Comparison of ENCODE assay signal across 13 cellular contexts in genomic region chr12:124147579-124147978, GRCh38.
DNase-seq lines count a peak whose midpoint lies in the region; ATAC-seq, FAIRE-seq and TF ChIP-seq lines count a peak whose summit lies in the region.
"Had no signal": no experiment of that assay in that cellular context is flagged by ENCODE, and none has a peak within 500 bp of the region (broad histone marks: within the 10 kb centered on the region; RNA-seq: fewer than 3 reads in every experiment).

No MANE protein-coding gene starts in this region.

- H3K4me3 Mint-ChIP-seq in WTC11 = no peak overlapping the region

- peaks cover 40% of the 10 kb centered on the region for H3K9me3 Mint-ChIP-seq in WTC11

- H3K9me3 ChIP-seq in MG63 = no peaks in the 10 kb centered on the region

- CTCF ChIA-PET in WTC11 (lab: Charles Lee) = interaction anchor here (0.9 to 1.5 kb wide), 3 partner anchors 12 to 94 kb away, joined by 3 to 7 read pairs (median 5); no protein-coding TSS in a partner anchor

- peak overlapping the region; percentile 97 for H3K27ac Mint-ChIP-seq in WTC11

- no peaks in the 10 kb centered on the region for H3K27me3 ChIP-seq in MG63
- H3K27me3 ChIP-seq: breast epithelium had no signal

- TF ChIP-seq POLR2A in GM12891 (IDR thresholded peaks at IDR 0.05; ENCODE audit: low read depth, low read length) = no peak

- POLR2A ChIA-PET in WTC11 (lab: Charles Lee) = interaction anchor here (0.6 kb wide), 1 partner anchor 64 kb away, joined by 3 read pairs; no protein-coding TSS in a partner anchor

- ATAC-seq in GM19455 (IDR thresholded peaks at IDR 0.05; ENCODE audit: unreplicated experiment) = peak; percentile 52
- ATAC-seq in HG03108 (IDR thresholded peaks at IDR 0.05; ENCODE audit: unreplicated experiment) = peak; percentile 90
- no peak for ATAC-seq in WTC11

- peaks cover 11% of the 10 kb centered on the region for H3K27me3 Mint-ChIP-seq in WTC11 (ENCODE audit: low read depth)

- no peak overlapping the region for H3K4me3 ChIP-seq in MG63
- H3K4me3 ChIP-seq: breast epithelium had no signal

- peak; percentile 27 for DNase-seq in GM10266 (ENCODE audit: extremely low spot score)
- DNase-seq in WTC11 (ENCODE audit: low spot score) = no peak
- no peak for DNase-seq in GM12891 (ENCODE audit: insufficient read length, low spot score)
- DNase-seq in MG63 = no peak
- DNase-seq in NCI-H2107 (lab: John Stamatoyannopoulos, UW) = no peak
- DNase-seq in AG20443 (ENCODE audit: low spot score) = no peak
- DNase-seq: activated gamma-delta T cell; NK-92 treated with Interleukin-12 subunit alpha and Interleukin-12 subunit beta, amount 100 ng/mL, for 24 hours; occipital lobe; stimulated activated CD8-positive, alpha-beta memory T cell treated with anti-CD3 and anti-CD28 coated beads, Interleukin-4, amount 100 ng/mL, for 48 hours had no signal

- H3K36me3 ChIP-seq in MG63 = no peaks in the 10 kb centered on the region
- H3K36me3 ChIP-seq: breast epithelium had no signal

- FAIRE-seq in GM12891 (lab: Jason Lieb, UNC) = no peak

- TF ChIP-seq CTCF in GM10266 (IDR thresholded peaks at IDR 0.05; ENCODE audit: control insufficient read depth, insufficient read depth, low read depth, missing control alignments) (no peak), WTC11 (IDR thresholded peaks at IDR 0.05) (no peak)

- peaks cover 68% of the 10 kb centered on the region for H3K4me1 Mint-ChIP-seq in WTC11

- peaks cover 41% of the 10 kb centered on the region for H3K36me3 Mint-ChIP-seq in WTC11

TF ChIP-seq in WTC11, 78 proteins besides CTCF, POLR2A, EP300 and RAD21:
- TF ChIP-seq USF1 (CRISPR knock-in tag; IDR thresholded peaks at IDR 0.05) = 0 out of 2 replicates have a peak, but pooled peaks have one; percentile 17
- TF ChIP-seq TEAD1 (CRISPR knock-in tag; IDR thresholded peaks at IDR 0.05) = peak; percentile 28; the same call in 1 of the 2 replicates
- no peak for TF ChIP-seq IRF2 (CRISPR knock-in tag; IDR thresholded peaks at IDR 0.05; ENCODE audit: borderline replicate concordance, low read depth)

TF ChIP-seq in GM12891, 5 proteins besides CTCF, POLR2A, EP300 and RAD21:
- no peak for TF ChIP-seq SPI1 (IDR thresholded peaks at IDR 0.05; ENCODE audit: low read depth, low read length)
- TF ChIP-seq POU2F2 (IDR thresholded peaks at IDR 0.05; ENCODE audit: low read depth, low read length) = no peak
- TF ChIP-seq POLR2AphosphoS5 (IDR thresholded peaks at IDR 0.05; ENCODE audit: low read depth, low read length) = no peak
- no peak for TF ChIP-seq PAX5 (IDR thresholded peaks at IDR 0.05; ENCODE audit: insufficient read depth, low read length, severe bottlenecking)
